ENCODE assay signal across 15 cellular contexts in the genomic region with DNA sequence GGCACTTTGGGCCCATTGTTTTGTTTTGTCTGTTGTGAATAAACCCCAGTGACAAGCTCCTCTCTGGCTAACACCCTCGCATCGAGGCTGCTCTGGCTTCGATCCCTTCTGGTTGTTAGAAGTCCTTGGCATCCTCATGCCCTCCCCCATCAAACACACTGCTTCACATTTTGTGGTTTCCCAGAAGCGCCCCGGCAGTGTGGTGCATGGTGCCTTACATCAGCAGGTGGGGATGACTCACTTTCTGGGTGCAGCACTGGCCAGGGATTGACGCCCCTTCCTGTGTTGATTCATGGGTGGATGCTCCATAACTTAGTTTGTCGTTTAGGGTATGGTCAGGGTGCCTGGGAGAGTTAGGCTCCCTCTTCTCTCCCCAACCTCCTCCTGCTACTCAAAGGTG. TPM values are rescaled to one million over a fixed set of nuclear protein-coding genes. Genes with fewer than 3 reads are reported as not detected.
DNase-seq lines count a peak whose midpoint lies in the region; ATAC-seq, FAIRE-seq and TF ChIP-seq lines count a peak whose summit lies in the region.
"Had no signal": no experiment of that assay in that cellular context is flagged by ENCODE, and none has a peak within 500 bp of the region (broad histone marks: within the 10 kb centered on the region; RNA-seq: fewer than 3 reads in every experiment).

No MANE protein-coding gene starts in this region.

- H3K36me3 Mint-ChIP-seq in activated CD4-positive, alpha-beta T cell treated with anti-CD3 and anti-CD28 coated beads for 36 hours (ENCODE audit: low read depth): no peaks in the 10 kb centered on the region
- peaks cover 20% of the 10 kb centered on the region for H3K36me3 Mint-ChIP-seq in astrocyte (ENCODE audit: low read depth, unreplicated experiment)

- peaks cover 6% of the 10 kb centered on the region for H4K20me1 ChIP-seq in astrocyte (ENCODE audit: insufficient read depth, low read length)

- H2AFZ ChIP-seq in astrocyte (ENCODE audit: low read depth, low read length): no peak overlapping the region
- no peak overlapping the region for H2AFZ ChIP-seq in neuronal stem cell (ENCODE audit: low read length)

- H3K14ac ChIP-seq in neuronal stem cell (ENCODE audit: low read length): no peak overlapping the region

- no peak overlapping the region for H3K23ac ChIP-seq in neuronal stem cell (ENCODE audit: low read depth, low read length, poor library complexity)

- POLR2A ChIA-PET in activated CD4-positive, alpha-beta T cell treated with anti-CD3 and anti-CD28 coated beads for 36 hours (lab: Charles Lee): no interaction called here

- H3K4me3 ChIP-seq in MG63 (no peak overlapping the region), astrocyte (ENCODE audit: insufficient read depth, low read depth, low read length) (no peak overlapping the region), neuronal stem cell (ENCODE audit: low read length in 2 of 2) (no peak overlapping the region), sigmoid colon (no peak overlapping the region)
- H3K4me3 ChIP-seq: A549, adrenal gland, esophagus muscularis mucosa had no signal

- TF ChIP-seq POLR2A in sigmoid colon (IDR thresholded peaks at IDR 0.05): no peak

- H2BK5ac ChIP-seq in neuronal stem cell (ENCODE audit: low read length): no peak overlapping the region

- no peak overlapping the region for H3K4ac ChIP-seq in neuronal stem cell (ENCODE audit: low read length)

- intact Hi-C loops in activated CD4-positive, alpha-beta T cell treated with anti-CD3 and anti-CD28 coated beads for 36 hours (cut with DNase I, micrococcal nuclease): no loop called here
- intact Hi-C loops in sigmoid colon (cut with DNase I): no loop called here

- H3K79me2 ChIP-seq in astrocyte (ENCODE audit: insufficient read depth, low read length): peaks cover 33% of the 10 kb centered on the region

- H3K27ac Mint-ChIP-seq in activated CD4-positive, alpha-beta T cell treated with anti-CD3 and anti-CD28 coated beads for 36 hours: no peak overlapping the region
- peak overlapping the region; percentile 79 for H3K27ac Mint-ChIP-seq in astrocyte (ENCODE audit: unreplicated experiment)

- CTCF ChIA-PET in activated CD4-positive, alpha-beta T cell treated with anti-CD3 and anti-CD28 coated beads for 36 hours (lab: Charles Lee): no interaction called here

- H4K91ac ChIP-seq in neuronal stem cell (ENCODE audit: low read depth, low read length, poor library complexity): no peak overlapping the region

- no peaks in the 10 kb centered on the region for H3K9me3 Mint-ChIP-seq in activated CD4-positive, alpha-beta T cell treated with anti-CD3 and anti-CD28 coated beads for 36 hours (ENCODE audit: low read depth)
- H3K9me3 Mint-ChIP-seq in astrocyte (ENCODE audit: unreplicated experiment): peaks cover 5% of the 10 kb centered on the region

- H2AK5ac ChIP-seq in neuronal stem cell (ENCODE audit: low read depth, low read length): no peak overlapping the region

- H3K27me3 Mint-ChIP-seq in activated CD4-positive, alpha-beta T cell treated with anti-CD3 and anti-CD28 coated beads for 36 hours: peaks cover 2% of the 10 kb centered on the region
- H3K27me3 Mint-ChIP-seq in astrocyte (ENCODE audit: low read depth, unreplicated experiment): no peaks in the 10 kb centered on the region

- peak overlapping the region; percentile 9 for H3K18ac ChIP-seq in neuronal stem cell (ENCODE audit: low read length)

- H3K27ac ChIP-seq in astrocyte (ENCODE audit: low read depth, low read length): peak overlapping the region; percentile 84
- no peak overlapping the region for H3K27ac ChIP-seq in neuronal stem cell (replicated peaks; ENCODE audit: low read length)
- no peak overlapping the region for H3K27ac ChIP-seq in sigmoid colon
- H3K27ac ChIP-seq: A549, adrenal gland, esophagus muscularis mucosa had no signal

- peak overlapping the region; percentile 60 for H3K9ac ChIP-seq in astrocyte (ENCODE audit: low read length)
- no peak overlapping the region for H3K9ac ChIP-seq in neuronal stem cell (ENCODE audit: low read depth, low read length, poor library complexity)

- TF ChIP-seq CTCF in astrocyte (IDR thresholded peaks at IDR 0.05; ENCODE audit: insufficient read depth, low read depth, low read length) (no peak), sigmoid colon (IDR thresholded peaks at IDR 0.05) (no peak)

- no peak overlapping the region for H3K4me3 Mint-ChIP-seq in activated CD4-positive, alpha-beta T cell treated with anti-CD3 and anti-CD28 coated beads for 36 hours
- no peak overlapping the region for H3K4me3 Mint-ChIP-seq in astrocyte (ENCODE audit: unreplicated experiment)

- no peak for TF ChIP-seq EP300 in sigmoid colon (IDR thresholded peaks at IDR 0.05)

- H3K27me3 ChIP-seq in MG63 (peaks cover 3% of the 10 kb centered on the region; the same call in 1 of the 2 replicates), astrocyte (ENCODE audit: insufficient read depth, low read length) (no peaks in the 10 kb centered on the region), neuronal stem cell (ENCODE audit: control insufficient read depth in 3 of 3, insufficient read depth in 3 of 3, low read depth in 1 of 3, low read length in 3 of 3) (no peaks in the 10 kb centered on the region), sigmoid colon (no peaks in the 10 kb centered on the region)
- H3K27me3 ChIP-seq: adrenal gland had no signal

- no peaks in the 10 kb centered on the region for H3K79me1 ChIP-seq in neuronal stem cell (ENCODE audit: low read depth, low read length)

- no CpG with 5 or more reads among the region's 7 CpGs for WGBS in neuronal stem cell (ENCODE audit: extremely low coverage in 2 of 2, insufficient read length in 2 of 2, insufficient replicate concordance in 1 of 2), 2 donors
- 68 to 74% methylated on average over 7 of the region's 7 CpGs for WGBS in sigmoid colon, 2 donors

- H3K4me1 ChIP-seq in astrocyte (ENCODE audit: insufficient read depth, low read length): peaks cover 74% of the 10 kb centered on the region
- no peaks in the 10 kb centered on the region for H3K4me1 ChIP-seq in neuronal stem cell (ENCODE audit: control insufficient read depth in 2 of 2, insufficient read depth in 1 of 2, low read depth in 1 of 2, low read length in 2 of 2)
- H3K4me1 ChIP-seq in sigmoid colon: peaks cover 0 to 6% (median 0%) of the 10 kb centered on the region in 4 donors
- H3K4me1 ChIP-seq: A549, adrenal gland, esophagus muscularis mucosa had no signal

- H3K36me3 ChIP-seq in MG63 (no peaks in the 10 kb centered on the region), astrocyte (ENCODE audit: insufficient read depth, low read length) (no peaks in the 10 kb centered on the region), neuronal stem cell (replicated peaks in 1 of 2; ENCODE audit: control insufficient read depth in 2 of 2, insufficient read depth in 2 of 2, low read length in 2 of 2) (no peaks in the 10 kb centered on the region), sigmoid colon (no peaks in the 10 kb centered on the region)
- H3K36me3 ChIP-seq: adrenal gland, esophagus muscularis mucosa had no signal

- DNase-seq in activated CD4-positive, alpha-beta T cell treated with anti-CD3 and anti-CD28 coated beads for 36 hours: peak; percentile 40
- no peak for DNase-seq in activated CD4-positive, alpha-beta T cell treated with anti-CD3 and anti-CD28 coated beads for 1 hour
- DNase-seq in MG63 (peak; percentile 82), astrocyte (ENCODE audit: low read depth) (peak; percentile 99), neuronal stem cell (ENCODE audit: low spot score) (no peak), sigmoid colon (no peak), germinal center (ENCODE audit: low spot score) (no peak), NCI-H2029 (lab: John Stamatoyannopoulos, UW) (no peak)
- DNase-seq: adrenal gland, H7, OCI-M1 had no signal

- H3K9me3 ChIP-seq in MG63: no peaks in the 10 kb centered on the region
- H3K9me3 ChIP-seq in astrocyte (ENCODE audit: insufficient read depth, low read depth, low read length): no peaks in the 10 kb centered on the region
- no peaks in the 10 kb centered on the region for H3K9me3 ChIP-seq in neuronal stem cell (replicated peaks in 1 of 2; ENCODE audit: control insufficient read depth in 2 of 2, insufficient read depth in 1 of 2, low read depth in 1 of 2, low read length in 2 of 2)
- no peaks in the 10 kb centered on the region for H3K9me3 ChIP-seq in sigmoid colon
- H3K9me3 ChIP-seq: A549, adrenal gland, esophagus muscularis mucosa had no signal

- peak; percentile 83 for ATAC-seq in activated CD4-positive, alpha-beta T cell treated with anti-CD3 and anti-CD28 coated beads for 36 hours
- ATAC-seq: A549; activated CD4-positive, CD25-positive, alpha-beta regulatory T cell treated with anti-CD3 and anti-CD28 coated beads, Interleukin-2, amount 50 U/mL, for 24 hours had no signal

- H3K4me1 Mint-ChIP-seq in activated CD4-positive, alpha-beta T cell treated with anti-CD3 and anti-CD28 coated beads for 36 hours: no peaks in the 10 kb centered on the region
- H3K4me1 Mint-ChIP-seq in astrocyte (ENCODE audit: low read depth, unreplicated experiment): peaks cover 76% of the 10 kb centered on the region

- H2BK12ac ChIP-seq in neuronal stem cell (ENCODE audit: low read length): no peak overlapping the region

- H2BK15ac ChIP-seq in neuronal stem cell (ENCODE audit: low read length): no peak overlapping the region

- H3K4me2 ChIP-seq in astrocyte (ENCODE audit: low read length) (peak overlapping the region; percentile 59), neuronal stem cell (ENCODE audit: insufficient read depth, low read length, poor library complexity, severe bottlenecking) (no peak overlapping the region)
- H3K4me2 ChIP-seq: A549 had no signal

- FAIRE-seq in astrocyte (lab: Jason Lieb, UNC): peak; percentile 79
- FAIRE-seq: A549 had no signal

- no peak overlapping the region for H2BK120ac ChIP-seq in neuronal stem cell (ENCODE audit: low read depth, low read length)

- H4K8ac ChIP-seq in neuronal stem cell (ENCODE audit: low read depth, low read length): no peak overlapping the region

RNA-seq across cellular contexts. Expression of gene PLPP4, which starts 51.4 kb away (rescaled TPM):
- not detected for total RNA-seq in activated CD4-positive, alpha-beta T cell treated with anti-CD3 and anti-CD28 coated beads for 36 hours
- 3.4 and 13.4 TPM in 2 replicates for total RNA-seq in MG63 (2014; rRNA removed; shearing (Covaris generic); ENCODE audit: low replicate concordance)
- total RNA-seq in astrocyte (44.1 and 45.1 TPM in 2 replicates), sigmoid colon (1 to 10 TPM; 1.7 to 3.2 (median 2.7) TPM)
- 4.0 TPM for polyA plus RNA-seq in neuronal stem cell (2013, experiment 1 of 2)
- 3.6 TPM for polyA plus RNA-seq in neuronal stem cell (2013, experiment 2 of 2)
- under 1 TPM in 1 of 3 donors, not detected in 2; 0.96 TPM for polyA plus RNA-seq in sigmoid colon
- total RNA-seq: adrenal gland, G401 had no signal
- polyA plus RNA-seq: A549 had no signal

Comparison
In these comparisons a context has a peak if more than half of its experiments do, and no peak if none do; other contexts are left out.
1. DNase-seq: peak in activated CD4-positive, alpha-beta T cell treated with anti-CD3 and anti-CD28 coated beads for 36 hours (single experiment), MG63 (single experiment) and astrocyte (single experiment); none in activated CD4-positive, alpha-beta T cell treated with anti-CD3 and anti-CD28 coated beads for 1 hour (single experiment), neuronal stem cell (single experiment), sigmoid colon (single experiment), germinal center (single experiment) and NCI-H2029 (single experiment).